8 cellular contexts compared by ENCODE assay signal in genomic region chr3:5057857-5058324, GRCh38.
DNase-seq lines count a peak whose midpoint lies in the region; ATAC-seq and TF ChIP-seq lines count a peak whose summit lies in the region.

No MANE protein-coding gene starts in this region.

- peaks cover 30% of the 10 kb centered on the region for H3K4me1 Mint-ChIP-seq in activated T-helper 2 cell treated with anti-CD3 and anti-CD28 coated beads, Interferon-gamma antibody, Interleukin-2, Interleukin-4, amounts not matched to agents 10 μg/mL and 5 μg/mL and 100 μg/mL, durations not matched to agents 14 hours and 24 hours and 36 hours (ENCODE audit: low read depth)

- H3K4me3 Mint-ChIP-seq in activated T-helper 2 cell treated with anti-CD3 and anti-CD28 coated beads, Interferon-gamma antibody, Interleukin-2, Interleukin-4, amounts not matched to agents 10 μg/mL and 5 μg/mL and 100 μg/mL, durations not matched to agents 14 hours and 24 hours and 36 hours (ENCODE audit: low read depth), result no peak overlapping the region

- H3K36me3 Mint-ChIP-seq in activated T-helper 2 cell treated with anti-CD3 and anti-CD28 coated beads, Interferon-gamma antibody, Interleukin-2, Interleukin-4, amounts not matched to agents 10 μg/mL and 5 μg/mL and 100 μg/mL, durations not matched to agents 14 hours and 24 hours and 36 hours (ENCODE audit: low read depth), result peaks cover 4% of the 10 kb centered on the region

- no peaks in the 10 kb centered on the region for H3K4me1 ChIP-seq in foreskin keratinocyte
- H3K4me1 ChIP-seq in tibial artery, result peaks cover 0 to 30% (median 13%) of the 10 kb centered on the region in 4 donors

- no peaks in the 10 kb centered on the region for H3K36me3 ChIP-seq in tibial artery

- H3K27me3 ChIP-seq in foreskin keratinocyte (peaks cover 4% of the 10 kb centered on the region), tibial artery (no peaks in the 10 kb centered on the region)

- DNase-seq in D341Med (ENCODE audit: low spot score) (peak; percentile 55), SHP77 (lab: John Stamatoyannopoulos, UW) (peak; percentile 57 to 63), foreskin keratinocyte (peak; percentile 66 to 84), omental fat pad (ENCODE audit: low spot score) (peak; percentile 52), tibial artery (peak; percentile 84 to 86)
- peak; percentile 65 for DNase-seq in activated T-helper 2 cell treated with anti-CD3 and anti-CD28 coated beads, Interferon-gamma antibody, Interleukin-2, Interleukin-4, amounts not matched to agents 10 μg/mL and 5 μg/mL and 100 μg/mL, durations not matched to agents 14 hours and 24 hours and 36 hours (ENCODE audit: low spot score)

- no peaks in the 10 kb centered on the region for H3K9me3 Mint-ChIP-seq in activated T-helper 2 cell treated with anti-CD3 and anti-CD28 coated beads, Interferon-gamma antibody, Interleukin-2, Interleukin-4, amounts not matched to agents 10 μg/mL and 5 μg/mL and 100 μg/mL, durations not matched to agents 14 hours and 24 hours and 36 hours

- H3K9me3 ChIP-seq in tibial artery, result no peaks in the 10 kb centered on the region

- intact Hi-C loops in activated T-helper 2 cell treated with anti-CD3 and anti-CD28 coated beads, Interferon-gamma antibody, Interleukin-2, Interleukin-4, amounts not matched to agents 10 μg/mL and 5 μg/mL and 100 μg/mL, durations not matched to agents 14 hours and 24 hours and 36 hours (cut with micrococcal nuclease), result loop anchor here (1.0 to 5.0 kb wide), 7 partner anchors 19 to 347 kb away; no protein-coding TSS in a partner anchor
- intact Hi-C loops in tibial artery (cut with DNase I; ENCODE audit: low total_unique reads), result no loop called here

- no peak overlapping the region for H3K4me3 ChIP-seq in tibial artery

- peak; percentile 95 for TF ChIP-seq CTCF in foreskin keratinocyte (conservative IDR thresholded peaks at IDR 0.05)
- peak in 1 of 3 donors; percentile 51 for TF ChIP-seq CTCF in omental fat pad (IDR thresholded peaks at IDR 0.05)
- peak; percentile 75 to 88 for TF ChIP-seq CTCF in tibial artery (IDR thresholded peaks at IDR 0.05)

- peak overlapping the region; percentile 3 for H3K27ac Mint-ChIP-seq in activated T-helper 2 cell treated with anti-CD3 and anti-CD28 coated beads, Interferon-gamma antibody, Interleukin-2, Interleukin-4, amounts not matched to agents 10 μg/mL and 5 μg/mL and 100 μg/mL, durations not matched to agents 14 hours and 24 hours and 36 hours

- peak; percentile 69 for ATAC-seq in GM19468 (IDR thresholded peaks at IDR 0.05; ENCODE audit: extremely low read depth, unreplicated experiment)
- ATAC-seq in HG03575 (IDR thresholded peaks at IDR 0.05; ENCODE audit: extremely low read depth, insufficient number of reproducible peaks, low FRiP score, unreplicated experiment), result peak; percentile 79
- peak; percentile 94 for ATAC-seq in foreskin keratinocyte
- ATAC-seq in omental fat pad (ENCODE audit: low FRiP score), result peak; percentile 85

- H3K27ac ChIP-seq in foreskin keratinocyte (no peak overlapping the region), tibial artery (no peak overlapping the region)

- peaks cover 8% of the 10 kb centered on the region for H3K27me3 Mint-ChIP-seq in activated T-helper 2 cell treated with anti-CD3 and anti-CD28 coated beads, Interferon-gamma antibody, Interleukin-2, Interleukin-4, amounts not matched to agents 10 μg/mL and 5 μg/mL and 100 μg/mL, durations not matched to agents 14 hours and 24 hours and 36 hours (ENCODE audit: low read depth)
